8 cellular contexts compared by ENCODE assay signal in the genomic region with DNA sequence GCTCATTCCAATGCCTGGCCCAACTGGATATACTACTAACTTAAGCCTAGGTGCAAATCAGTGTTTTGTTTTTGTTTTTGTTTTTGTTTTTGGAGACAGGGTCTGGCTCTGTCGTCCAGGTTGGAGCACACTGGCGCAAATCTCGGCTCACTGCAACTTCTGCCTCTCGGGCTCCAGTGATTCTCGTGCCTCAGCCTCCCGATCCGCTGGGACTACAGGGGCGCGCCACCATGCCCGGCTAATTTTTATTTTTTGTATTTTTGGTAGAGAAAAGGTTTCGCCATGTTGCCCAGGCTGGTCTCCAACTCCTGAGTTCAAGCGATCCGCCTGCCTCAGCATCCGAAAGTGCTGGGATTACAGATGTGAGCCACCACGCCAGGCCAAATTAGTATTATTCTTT. TPM values are rescaled to one million over a fixed set of nuclear protein-coding genes. Genes with fewer than 3 reads are reported as not detected.
DNase-seq lines count a peak whose midpoint lies in the region; ATAC-seq and TF ChIP-seq lines count a peak whose summit lies in the region.

No MANE protein-coding gene starts in this region.

- H3K27me3 ChIP-seq in iPS-15b (ENCODE audit: control insufficient read depth, insufficient read depth, low read length) (no peaks in the 10 kb centered on the region), stomach (no peaks in the 10 kb centered on the region)

- H3K9me3 ChIP-seq in iPS-15b (ENCODE audit: control insufficient read depth, insufficient read depth, low read length): no peaks in the 10 kb centered on the region
- H3K9me3 ChIP-seq in stomach: no peaks in the 10 kb centered on the region

- peaks cover 52% of the 10 kb centered on the region for H3K4me1 Mint-ChIP-seq in activated T-cell treated with anti-CD3 and anti-CD28 coated beads, Interleukin-2, amount 50 U/mL, for 24 hours (ENCODE audit: low read depth)
- peaks cover 51% of the 10 kb centered on the region for H3K4me1 Mint-ChIP-seq in activated CD8-positive, alpha-beta T cell treated with anti-CD3 and anti-CD28 coated beads for 36 hours (ENCODE audit: low read depth)

- no peak overlapping the region for H3K27ac Mint-ChIP-seq in activated T-cell treated with anti-CD3 and anti-CD28 coated beads, Interleukin-2, amount 50 U/mL, for 24 hours
- peak overlapping the region; percentile 57 for H3K27ac Mint-ChIP-seq in activated CD8-positive, alpha-beta T cell treated with anti-CD3 and anti-CD28 coated beads for 36 hours

- H3K9me3 Mint-ChIP-seq in activated T-cell treated with anti-CD3 and anti-CD28 coated beads, Interleukin-2, amount 50 U/mL, for 24 hours: no peaks in the 10 kb centered on the region
- H3K9me3 Mint-ChIP-seq in activated CD8-positive, alpha-beta T cell treated with anti-CD3 and anti-CD28 coated beads for 36 hours: no peaks in the 10 kb centered on the region

- H3K4me1 ChIP-seq in iPS-15b (ENCODE audit: control insufficient read depth, insufficient read depth, low read length) (no peaks in the 10 kb centered on the region), stomach (peaks cover 23 to 69% (median 48%) of the 10 kb centered on the region in 4 donors)

- ATAC-seq in activated CD8-positive, alpha-beta T cell treated with anti-CD3 and anti-CD28 coated beads for 36 hours: no peak

- TF ChIP-seq POLR2A in stomach (IDR thresholded peaks at IDR 0.05): no peak

- CTCF ChIA-PET in activated CD8-positive, alpha-beta T cell treated with anti-CD3 and anti-CD28 coated beads for 36 hours (lab: Charles Lee): interaction anchor here (1.6 to 2.4 kb wide), 2 partner anchors 35 to 150 kb away, joined by 3 to 6 read pairs; no protein-coding TSS in a partner anchor

- H3K36me3 Mint-ChIP-seq in activated T-cell treated with anti-CD3 and anti-CD28 coated beads, Interleukin-2, amount 50 U/mL, for 24 hours (ENCODE audit: low read depth): peaks cover 43% of the 10 kb centered on the region
- H3K36me3 Mint-ChIP-seq in activated CD8-positive, alpha-beta T cell treated with anti-CD3 and anti-CD28 coated beads for 36 hours (ENCODE audit: low read depth): peaks cover 7% of the 10 kb centered on the region

- no peak for DNase-seq in activated T-cell treated with anti-CD3 and anti-CD28 coated beads, Interleukin-2, amount 50 U/mL, for 24 hours
- DNase-seq in activated T-cell treated with anti-CD3 and anti-CD28 coated beads for 4 hours (no peak), stomach (no peak), hypothalamus (lab: John Stamatoyannopoulos, UW) (no peak), DMS79 treated with DMSO at 0.1 percent for 48 hours (lab: John Stamatoyannopoulos, UW) (no peak), CD1c-positive myeloid dendritic cell (ENCODE audit: extremely low spot score) (no peak)
- DNase-seq in activated CD8-positive, alpha-beta T cell treated with anti-CD3 and anti-CD28 coated beads for 36 hours: no peak

- H3K27me3 Mint-ChIP-seq in activated T-cell treated with anti-CD3 and anti-CD28 coated beads, Interleukin-2, amount 50 U/mL, for 24 hours: no peaks in the 10 kb centered on the region
- no peaks in the 10 kb centered on the region for H3K27me3 Mint-ChIP-seq in activated CD8-positive, alpha-beta T cell treated with anti-CD3 and anti-CD28 coated beads for 36 hours

- H3K4me3 Mint-ChIP-seq in activated T-cell treated with anti-CD3 and anti-CD28 coated beads, Interleukin-2, amount 50 U/mL, for 24 hours: peak overlapping the region; percentile 93
- H3K4me3 Mint-ChIP-seq in activated CD8-positive, alpha-beta T cell treated with anti-CD3 and anti-CD28 coated beads for 36 hours: peak overlapping the region; percentile 62

- H3K9ac ChIP-seq in iPS-15b (ENCODE audit: low read depth, low read length): no peak overlapping the region

- no peak for TF ChIP-seq CTCF in activated CD8-positive, alpha-beta T cell treated with anti-CD3 and anti-CD28 coated beads for 36 hours (IDR thresholded peaks at IDR 0.05)
- TF ChIP-seq CTCF in stomach (IDR thresholded peaks at IDR 0.05): no peak

- POLR2A ChIA-PET in activated CD8-positive, alpha-beta T cell treated with anti-CD3 and anti-CD28 coated beads for 36 hours (lab: Charles Lee): interaction anchor here (1.3 to 2.9 kb wide), 4 partner anchors 12 to 81 kb away, joined by 3 to 14 read pairs (median 4); partner anchors contain the start of gene ANXA7

- 88 to 95% (median 93%) methylated on average over 15 of the region's 15 CpGs for WGBS in stomach, 5 donors

- intact Hi-C loops in activated CD8-positive, alpha-beta T cell treated with anti-CD3 and anti-CD28 coated beads for 36 hours (cut with micrococcal nuclease): loop anchor here (10.0 kb wide), 1 partner anchor 249 kb away; the partner anchor contains the start of gene DNAJC9
- intact Hi-C loops in stomach (cut with DNase I; ENCODE audit: low total_unique reads): no loop called here

- H3K4me3 ChIP-seq in iPS-15b (ENCODE audit: low read depth, low read length): peak overlapping the region; percentile 90
- H3K4me3 ChIP-seq in stomach: peak overlapping the region; percentile 73 to 92 (median 80)

- no peak for TF ChIP-seq EP300 in stomach (IDR thresholded peaks at IDR 0.05)

- H3K27ac ChIP-seq in stomach: peak overlapping the region in 3 of 5 donors; percentile 98

- H3K36me3 ChIP-seq in iPS-15b (ENCODE audit: control insufficient read depth, insufficient read depth, low read length) (peaks cover 3% of the 10 kb centered on the region), stomach (peaks cover 10 to 25% (median 18%) of the 10 kb centered on the region in 4 donors)

RNA-seq across cellular contexts. Expression of gene PPP3CB, which starts 1.6 kb away (rescaled TPM):
- total RNA-seq in activated CD8-positive, alpha-beta T cell treated with anti-CD3 and anti-CD28 coated beads for 36 hours: 10 to 100 TPM; 35.8 to 36.5 TPM
- total RNA-seq in stomach: 10 to 100 TPM; 12.5 to 77.1 (median 43.3) TPM
- polyA plus RNA-seq in stomach: 10 to 100 TPM; 23.2 to 29.0 (median 24.4) TPM
